ENCODE assay signal across 27 cellular contexts in genomic region chr16:6888536-6888935, GRCh38.
"Had no signal": no experiment of that assay in that cellular context is flagged by ENCODE, and none has a peak within 500 bp of the region (broad histone marks: within the 10 kb centered on the region; RNA-seq: fewer than 3 reads in every experiment).

No MANE protein-coding gene starts in this region.

- FAIRE-seq: endothelial cell of umbilical vein had no signal

- H3K27ac Mint-ChIP-seq: endodermal cell; memory B cell; mesothelial cell of epicardium; natural killer cell; stimulated activated effector memory CD8-positive, alpha-beta T cell treated with anti-CD3 and anti-CD28 coated beads, Interleukin-12 subunit alpha, Interleukin-12 subunit beta, amount 100 ng/mL, for 72 hours had no signal

- H3K4me1 Mint-ChIP-seq: memory B cell; natural killer cell; stimulated activated effector memory CD8-positive, alpha-beta T cell treated with anti-CD3 and anti-CD28 coated beads, Interleukin-12 subunit alpha, Interleukin-12 subunit beta, amount 100 ng/mL, for 72 hours had no signal

- H3K4me1 ChIP-seq: esophagus muscularis mucosa, gastrocnemius medialis, heart right ventricle, left ventricle myocardium inferior, lower lobe of right lung, prostate gland, right lobe of liver, suprapubic skin, tibial artery, upper lobe of right lung, vagina had no signal

- H3K4me3 ChIP-seq: coronary artery, esophagus muscularis mucosa, gastrocnemius medialis, left ventricle myocardium inferior, lower lobe of right lung, prostate gland, right lobe of liver, suprapubic skin, tibial artery, upper lobe of right lung, vagina had no signal

- H3K27me3 ChIP-seq: esophagus muscularis mucosa, gastrocnemius medialis, right lobe of liver, suprapubic skin, tibial artery, upper lobe of right lung, vagina had no signal

- DNase-seq: effector CD4-positive, alpha-beta T cell; endodermal cell; gastrocnemius medialis; heart right ventricle; islet precursor cell; left cardiac atrium; left ventricle myocardium inferior; lower lobe of right lung; natural killer cell; occipital lobe; retina; right lobe of liver; stimulated activated CD4-positive, alpha-beta T cell treated with anti-CD3 and anti-CD28 coated beads, Interleukin-4, amount 100 ng/mL, for 1 hour; stimulated activated CD8-positive, alpha-beta memory T cell treated with anti-CD3 and anti-CD28 coated beads, Interleukin-4, amount 100 ng/mL, for 48 hours; stimulated activated naive CD8-positive, alpha-beta T cell treated with anti-CD3 and anti-CD28 coated beads, Interleukin-15, Interleukin-2, amounts not matched to agents 100 U/mL and 50 U/mL, for 24 hours; tibial artery; upper lobe of right lung had no signal

- H3K9me3 Mint-ChIP-seq: endodermal cell, mesothelial cell of epicardium had no signal

- H3K27me3 Mint-ChIP-seq: memory B cell had no signal

- H3K36me3 Mint-ChIP-seq: memory B cell; mesothelial cell of epicardium; natural killer cell; stimulated activated effector memory CD8-positive, alpha-beta T cell treated with anti-CD3 and anti-CD28 coated beads, Interleukin-12 subunit alpha, Interleukin-12 subunit beta, amount 100 ng/mL, for 72 hours had no signal

- H3K4me3 Mint-ChIP-seq: endodermal cell; memory B cell; mesothelial cell of epicardium; natural killer cell; stimulated activated effector memory CD8-positive, alpha-beta T cell treated with anti-CD3 and anti-CD28 coated beads, Interleukin-12 subunit alpha, Interleukin-12 subunit beta, amount 100 ng/mL, for 72 hours had no signal

- ATAC-seq: gastrocnemius medialis; heart right ventricle; left cardiac atrium; lower lobe of right lung; natural killer cell; right lobe of liver; stimulated activated effector memory CD8-positive, alpha-beta T cell treated with anti-CD3 and anti-CD28 coated beads, Interleukin-12 subunit alpha, Interleukin-12 subunit beta, amount 100 ng/mL, for 72 hours; stimulated activated naive CD8-positive, alpha-beta T cell treated with anti-CD3 and anti-CD28 coated beads, Interleukin-15, Interleukin-2, amounts not matched to agents 100 U/mL and 50 U/mL, for 24 hours; upper lobe of right lung had no signal

- H3K9me3 ChIP-seq: esophagus muscularis mucosa, gastrocnemius medialis, heart right ventricle, left ventricle myocardium inferior, lower lobe of right lung, prostate gland, right lobe of liver, suprapubic skin, tibial artery, upper lobe of right lung, vagina had no signal

- H3K27ac ChIP-seq: coronary artery, esophagus muscularis mucosa, gastrocnemius medialis, heart right ventricle, left ventricle myocardium inferior, lower lobe of right lung, parathyroid adenoma, prostate gland, right lobe of liver, suprapubic skin, tibial artery, upper lobe of right lung, vagina had no signal

- H3K36me3 ChIP-seq: esophagus muscularis mucosa, gastrocnemius medialis, heart right ventricle, left ventricle myocardium inferior, lower lobe of right lung, prostate gland, right lobe of liver, suprapubic skin, tibial artery, upper lobe of right lung, vagina had no signal
